ENCODE assay signal across 15 cellular contexts in the genomic region with DNA sequence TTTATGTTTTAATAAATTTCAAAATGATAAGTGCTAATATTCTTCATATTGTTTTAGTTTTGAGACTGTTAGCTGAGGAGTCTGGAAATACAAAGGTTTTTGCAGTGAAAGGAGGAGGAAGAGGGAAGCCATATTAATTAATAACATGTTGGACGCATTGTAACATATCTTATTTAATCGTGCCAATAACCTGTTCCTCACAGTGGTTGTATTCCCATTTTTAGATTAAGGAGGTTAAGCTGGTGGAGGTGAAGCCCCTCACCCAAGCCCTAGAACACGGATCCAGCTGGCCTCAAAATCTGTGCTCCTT.
DNase-seq lines count a peak whose midpoint lies in the region; ATAC-seq and TF ChIP-seq lines count a peak whose summit lies in the region.
"Had no signal": no experiment of that assay in that cellular context is flagged by ENCODE, and none has a peak within 500 bp of the region (broad histone marks: within the 10 kb centered on the region; RNA-seq: fewer than 3 reads in every experiment).

No MANE protein-coding gene starts in this region.

- peak; percentile 49 for TF ChIP-seq CTCF in activated CD8-positive, alpha-beta T cell treated with anti-CD3 and anti-CD28 coated beads for 36 hours (IDR thresholded peaks at IDR 0.05)
- TF ChIP-seq CTCF in KMS-11 (conservative IDR thresholded peaks at IDR 0.05; ENCODE audit: low read depth, low read length), result peak; percentile 0
- TF ChIP-seq CTCF in VCaP (conservative IDR thresholded peaks at IDR 0.05), result peak; percentile 49
- TF ChIP-seq CTCF in glutamatergic neuron (IDR thresholded peaks at IDR 0.05; ENCODE audit: partially characterized antibody, unreplicated experiment), result peak; percentile 38

- ATAC-seq in activated CD8-positive, alpha-beta T cell treated with anti-CD3 and anti-CD28 coated beads for 36 hours, result no peak
- no peak for ATAC-seq in activated CD8-positive, alpha-beta T cell treated with anti-CD3 and anti-CD28 coated beads, Interleukin-2, amount 10 ng/mL, durations not matched to agents 7 days and 5 days
- no peak for ATAC-seq in HG03457 (IDR thresholded peaks at IDR 0.05; ENCODE audit: unreplicated experiment)

- H3K27ac ChIP-seq in KMS-11 (no peak overlapping the region), VCaP (no peak overlapping the region)
- H3K27ac ChIP-seq: BLaER1 had no signal

- no peaks in the 10 kb centered on the region for H3K4me1 Mint-ChIP-seq in activated CD8-positive, alpha-beta T cell treated with anti-CD3 and anti-CD28 coated beads for 36 hours (ENCODE audit: low read depth)
- no peaks in the 10 kb centered on the region for H3K4me1 Mint-ChIP-seq in activated CD8-positive, alpha-beta T cell treated with anti-CD3 and anti-CD28 coated beads, Interleukin-2, amount 10 ng/mL, durations not matched to agents 7 days and 5 days (ENCODE audit: low read depth)
- H3K4me1 Mint-ChIP-seq in glutamatergic neuron (ENCODE audit: low read depth, unreplicated experiment), result peaks cover 41% of the 10 kb centered on the region
- H3K4me1 Mint-ChIP-seq: CD8-positive, alpha-beta memory T cell had no signal

- no peak overlapping the region for H3K4me2 ChIP-seq in KMS-11
- H3K4me2 ChIP-seq: BLaER1, GM23338 had no signal

- H3K36me3 Mint-ChIP-seq in activated CD8-positive, alpha-beta T cell treated with anti-CD3 and anti-CD28 coated beads for 36 hours (ENCODE audit: low read depth), result no peaks in the 10 kb centered on the region
- H3K36me3 Mint-ChIP-seq in activated CD8-positive, alpha-beta T cell treated with anti-CD3 and anti-CD28 coated beads, Interleukin-2, amount 10 ng/mL, durations not matched to agents 7 days and 5 days (ENCODE audit: low read depth), result no peaks in the 10 kb centered on the region
- H3K36me3 Mint-ChIP-seq in glutamatergic neuron (ENCODE audit: unreplicated experiment), result no peaks in the 10 kb centered on the region
- H3K36me3 Mint-ChIP-seq: CD8-positive, alpha-beta memory T cell had no signal

- no peak for DNase-seq in activated CD8-positive, alpha-beta T cell treated with anti-CD3 and anti-CD28 coated beads for 36 hours
- no peak for DNase-seq in activated CD8-positive, alpha-beta T cell treated with anti-CD3 and anti-CD28 coated beads, Interleukin-2, amount 10 ng/mL, durations not matched to agents 7 days and 5 days
- DNase-seq in glutamatergic neuron, result no peak
- no peak for DNase-seq in LoVo (ENCODE audit: low spot score)
- DNase-seq in ureter (ENCODE audit: low spot score), result no peak
- DNase-seq: 8988T, DMS 273 treated with DMSO at 0.1 percent for 48 hours, H9 had no signal

- H3K4me1 ChIP-seq in KMS-11 (ENCODE audit: low read depth, poor library complexity, severe bottlenecking), result peaks cover 36% of the 10 kb centered on the region
- H3K4me1 ChIP-seq: BLaER1 had no signal

- H3K27me3 Mint-ChIP-seq in activated CD8-positive, alpha-beta T cell treated with anti-CD3 and anti-CD28 coated beads for 36 hours, result peaks cover 2% of the 10 kb centered on the region
- peaks cover 4% of the 10 kb centered on the region for H3K27me3 Mint-ChIP-seq in activated CD8-positive, alpha-beta T cell treated with anti-CD3 and anti-CD28 coated beads, Interleukin-2, amount 10 ng/mL, durations not matched to agents 7 days and 5 days (ENCODE audit: low read depth)
- peaks cover 3% of the 10 kb centered on the region for H3K27me3 Mint-ChIP-seq in glutamatergic neuron (ENCODE audit: unreplicated experiment)

- no peaks in the 10 kb centered on the region for H4K20me1 ChIP-seq in KMS-11 (ENCODE audit: insufficient read depth)
- H4K20me1 ChIP-seq: BLaER1 had no signal

- H2AFZ ChIP-seq in KMS-11 (ENCODE audit: low read depth), result no peak overlapping the region
- H2AFZ ChIP-seq: GM23338 had no signal

- H3K9ac ChIP-seq in KMS-11, result no peak overlapping the region
- H3K9ac ChIP-seq: BLaER1 had no signal

- H3K9me3 Mint-ChIP-seq in activated CD8-positive, alpha-beta T cell treated with anti-CD3 and anti-CD28 coated beads for 36 hours, result no peaks in the 10 kb centered on the region
- H3K9me3 Mint-ChIP-seq in activated CD8-positive, alpha-beta T cell treated with anti-CD3 and anti-CD28 coated beads, Interleukin-2, amount 10 ng/mL, durations not matched to agents 7 days and 5 days (ENCODE audit: insufficient read depth), result no peaks in the 10 kb centered on the region
- peaks cover 2% of the 10 kb centered on the region for H3K9me3 Mint-ChIP-seq in glutamatergic neuron (ENCODE audit: unreplicated experiment)
- H3K9me3 Mint-ChIP-seq: CD8-positive, alpha-beta memory T cell; GM23338; H9 had no signal

- H3K27me3 ChIP-seq in KMS-11 (ENCODE audit: insufficient read depth, low read depth), result no peaks in the 10 kb centered on the region
- H3K27me3 ChIP-seq: BLaER1 had no signal

- no peaks in the 10 kb centered on the region for H3K79me2 ChIP-seq in KMS-11 (ENCODE audit: insufficient read depth, low read depth)

- H3K4me3 ChIP-seq in KMS-11 (IDR thresholded peaks at IDR 0.05; ENCODE audit: insufficient read depth, low read depth, low read length), result no peak overlapping the region
- H3K4me3 ChIP-seq: BLaER1, GM12878, GM23338 had no signal

- POLR2A ChIA-PET in activated CD8-positive, alpha-beta T cell treated with anti-CD3 and anti-CD28 coated beads for 36 hours (lab: Charles Lee), result no interaction called here
- POLR2A ChIA-PET in activated CD8-positive, alpha-beta T cell treated with anti-CD3 and anti-CD28 coated beads, Interleukin-2, amount 10 ng/mL, durations not matched to agents 7 days and 5 days (lab: Charles Lee), result no interaction called here

- no peak overlapping the region for H3K27ac Mint-ChIP-seq in activated CD8-positive, alpha-beta T cell treated with anti-CD3 and anti-CD28 coated beads for 36 hours
- H3K27ac Mint-ChIP-seq in activated CD8-positive, alpha-beta T cell treated with anti-CD3 and anti-CD28 coated beads, Interleukin-2, amount 10 ng/mL, durations not matched to agents 7 days and 5 days, result no peak overlapping the region
- no peak overlapping the region for H3K27ac Mint-ChIP-seq in glutamatergic neuron (ENCODE audit: unreplicated experiment)
- H3K27ac Mint-ChIP-seq: CD8-positive, alpha-beta memory T cell; GM23338 had no signal

- no peaks in the 10 kb centered on the region for H3K36me3 ChIP-seq in KMS-11 (ENCODE audit: insufficient read depth)
- H3K36me3 ChIP-seq: BLaER1 had no signal

- no peak overlapping the region for H3K4me3 Mint-ChIP-seq in activated CD8-positive, alpha-beta T cell treated with anti-CD3 and anti-CD28 coated beads for 36 hours
- no peak overlapping the region for H3K4me3 Mint-ChIP-seq in activated CD8-positive, alpha-beta T cell treated with anti-CD3 and anti-CD28 coated beads, Interleukin-2, amount 10 ng/mL, durations not matched to agents 7 days and 5 days
- no peak overlapping the region for H3K4me3 Mint-ChIP-seq in glutamatergic neuron (ENCODE audit: unreplicated experiment)
- H3K4me3 Mint-ChIP-seq: CD8-positive, alpha-beta memory T cell; GM23338; H9 had no signal

- CTCF ChIA-PET in activated CD8-positive, alpha-beta T cell treated with anti-CD3 and anti-CD28 coated beads for 36 hours (lab: Charles Lee), result interaction anchor here (0.7 to 4.4 kb wide), 25 partner anchors 9 to 368 kb away, joined by 3 to 29 read pairs (median 4); no protein-coding TSS in a partner anchor
- CTCF ChIA-PET in activated CD8-positive, alpha-beta T cell treated with anti-CD3 and anti-CD28 coated beads, Interleukin-2, amount 10 ng/mL, durations not matched to agents 7 days and 5 days (lab: Charles Lee), result interaction anchor here (0.8 to 2.1 kb wide), 12 partner anchors 9 to 202 kb away, joined by 3 to 8 read pairs (median 4); partner anchors contain the start of gene CYP46A1

- intact Hi-C loops in activated CD8-positive, alpha-beta T cell treated with anti-CD3 and anti-CD28 coated beads for 36 hours (cut with micrococcal nuclease), result loop anchor here (5.0 to 10.0 kb wide), 2 partner anchors 153 to 361 kb away; no protein-coding TSS in a partner anchor
